ENCODE assay signal across 2 cellular contexts in genomic region chr22:21435998-21436810, GRCh38. TPM values are rescaled to one million over a fixed set of nuclear protein-coding genes. Genes with fewer than 3 reads are reported as not detected.
"Had no signal": no experiment of that assay in that cellular context is flagged by ENCODE, and none has a peak within 500 bp of the region (broad histone marks: within the 10 kb centered on the region; RNA-seq: fewer than 3 reads in every experiment).

No MANE protein-coding gene starts in this region.

RNA-seq across cellular contexts. Expression of gene RIMBP3B, which starts 52.7 kb away (rescaled TPM):
- total RNA-seq: esophagus squamous epithelium had no signal
- polyA plus RNA-seq: keratinocyte had no signal
